In genomic region chr11:110069158-110069737, GRCh38 we compare ENCODE assay signal across 1 cellular context.
TF ChIP-seq lines count a peak whose summit lies in the region.

No MANE protein-coding gene starts in this region.

TF ChIP-seq in K562, 482 proteins besides CTCF, POLR2A, EP300 and RAD21 (continued from another document and continues in another):
- TF ChIP-seq, protein P1, sequence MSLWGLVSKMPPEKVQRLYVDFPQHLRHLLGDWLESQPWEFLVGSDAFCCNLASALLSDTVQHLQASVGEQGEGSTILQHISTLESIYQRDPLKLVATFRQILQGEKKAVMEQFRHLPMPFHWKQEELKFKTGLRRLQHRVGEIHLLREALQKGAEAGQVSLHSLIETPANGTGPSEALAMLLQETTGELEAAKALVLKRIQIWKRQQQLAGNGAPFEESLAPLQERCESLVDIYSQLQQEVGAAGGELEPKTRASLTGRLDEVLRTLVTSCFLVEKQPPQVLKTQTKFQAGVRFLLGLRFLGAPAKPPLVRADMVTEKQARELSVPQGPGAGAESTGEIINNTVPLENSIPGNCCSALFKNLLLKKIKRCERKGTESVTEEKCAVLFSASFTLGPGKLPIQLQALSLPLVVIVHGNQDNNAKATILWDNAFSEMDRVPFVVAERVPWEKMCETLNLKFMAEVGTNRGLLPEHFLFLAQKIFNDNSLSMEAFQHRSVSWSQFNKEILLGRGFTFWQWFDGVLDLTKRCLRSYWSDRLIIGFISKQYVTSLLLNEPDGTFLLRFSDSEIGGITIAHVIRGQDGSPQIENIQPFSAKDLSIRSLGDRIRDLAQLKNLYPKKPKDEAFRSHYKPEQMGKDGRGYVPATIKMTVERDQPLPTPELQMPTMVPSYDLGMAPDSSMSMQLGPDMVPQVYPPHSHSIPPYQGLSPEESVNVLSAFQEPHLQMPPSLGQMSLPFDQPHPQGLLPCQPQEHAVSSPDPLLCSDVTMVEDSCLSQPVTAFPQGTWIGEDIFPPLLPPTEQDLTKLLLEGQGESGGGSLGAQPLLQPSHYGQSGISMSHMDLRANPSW (CRISPR knock-in tag; IDR thresholded peaks at IDR 0.05) = no peak
- TF ChIP-seq LCOR (CRISPR knock-in tag; IDR thresholded peaks at IDR 0.05) (no peak), MTA1 (IDR thresholded peaks at IDR 0.05; ENCODE audit: borderline replicate concordance) (no peak), ZC3H8 (IDR thresholded peaks at IDR 0.05) (no peak), HCFC1 (IDR thresholded peaks at IDR 0.05; ENCODE audit: low read depth, low read length) (no peak), ZNF79 (CRISPR knock-in tag; IDR thresholded peaks at IDR 0.05; ENCODE audit: low read depth) (no peak), ZNF239 (CRISPR knock-in tag; IDR thresholded peaks at IDR 0.05) (no peak), ZMIZ1 (IDR thresholded peaks at IDR 0.05; ENCODE audit: low read depth in 2 of 2, low read length in 2 of 2) (no peak), ZNF76 (CRISPR knock-in tag; IDR thresholded peaks at IDR 0.05; ENCODE audit: borderline replicate concordance) (no peak), SMAD4 (CRISPR knock-in tag; conservative IDR thresholded peaks at IDR 0.05) (peak; percentile 54; the same call in 1 of the 2 replicates), PHB (CRISPR knock-in tag; IDR thresholded peaks at IDR 0.05) (no peak), NBN (IDR thresholded peaks at IDR 0.05; ENCODE audit: low read depth) (no peak), THRA (IDR thresholded peaks at IDR 0.05) (no peak), FUS (optimal IDR thresholded peaks at IDR 0.05; ENCODE audit: low read depth, low read length) (no peak), SNIP1 (IDR thresholded peaks at IDR 0.05; ENCODE audit: low read depth) (no peak)
- TF ChIP-seq, protein P2, sequence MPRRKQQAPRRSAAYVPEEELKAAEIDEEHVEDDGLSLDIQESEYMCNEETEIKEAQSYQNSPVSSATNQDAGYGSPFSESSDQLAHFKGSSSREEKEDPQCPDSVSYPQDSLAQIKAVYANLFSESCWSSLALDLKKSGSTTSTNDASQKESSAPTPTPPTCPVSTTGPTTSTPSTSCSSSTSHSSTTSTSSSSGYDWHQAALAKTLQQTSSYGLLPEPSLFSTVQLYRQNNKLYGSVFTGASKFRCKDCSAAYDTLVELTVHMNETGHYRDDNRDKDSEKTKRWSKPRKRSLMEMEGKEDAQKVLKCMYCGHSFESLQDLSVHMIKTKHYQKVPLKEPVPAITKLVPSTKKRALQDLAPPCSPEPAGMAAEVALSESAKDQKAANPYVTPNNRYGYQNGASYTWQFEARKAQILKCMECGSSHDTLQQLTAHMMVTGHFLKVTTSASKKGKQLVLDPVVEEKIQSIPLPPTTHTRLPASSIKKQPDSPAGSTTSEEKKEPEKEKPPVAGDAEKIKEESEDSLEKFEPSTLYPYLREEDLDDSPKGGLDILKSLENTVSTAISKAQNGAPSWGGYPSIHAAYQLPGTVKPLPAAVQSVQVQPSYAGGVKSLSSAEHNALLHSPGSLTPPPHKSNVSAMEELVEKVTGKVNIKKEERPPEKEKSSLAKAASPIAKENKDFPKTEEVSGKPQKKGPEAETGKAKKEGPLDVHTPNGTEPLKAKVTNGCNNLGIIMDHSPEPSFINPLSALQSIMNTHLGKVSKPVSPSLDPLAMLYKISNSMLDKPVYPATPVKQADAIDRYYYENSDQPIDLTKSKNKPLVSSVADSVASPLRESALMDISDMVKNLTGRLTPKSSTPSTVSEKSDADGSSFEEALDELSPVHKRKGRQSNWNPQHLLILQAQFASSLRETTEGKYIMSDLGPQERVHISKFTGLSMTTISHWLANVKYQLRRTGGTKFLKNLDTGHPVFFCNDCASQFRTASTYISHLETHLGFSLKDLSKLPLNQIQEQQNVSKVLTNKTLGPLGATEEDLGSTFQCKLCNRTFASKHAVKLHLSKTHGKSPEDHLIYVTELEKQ (CRISPR knock-in tag; IDR thresholded peaks at IDR 0.05) = no peak
- TF ChIP-seq, protein P3, sequence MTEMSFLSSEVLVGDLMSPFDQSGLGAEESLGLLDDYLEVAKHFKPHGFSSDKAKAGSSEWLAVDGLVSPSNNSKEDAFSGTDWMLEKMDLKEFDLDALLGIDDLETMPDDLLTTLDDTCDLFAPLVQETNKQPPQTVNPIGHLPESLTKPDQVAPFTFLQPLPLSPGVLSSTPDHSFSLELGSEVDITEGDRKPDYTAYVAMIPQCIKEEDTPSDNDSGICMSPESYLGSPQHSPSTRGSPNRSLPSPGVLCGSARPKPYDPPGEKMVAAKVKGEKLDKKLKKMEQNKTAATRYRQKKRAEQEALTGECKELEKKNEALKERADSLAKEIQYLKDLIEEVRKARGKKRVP (CRISPR knock-in tag; IDR thresholded peaks at IDR 0.05) = peak; percentile 70
- TF ChIP-seq, protein P4, sequence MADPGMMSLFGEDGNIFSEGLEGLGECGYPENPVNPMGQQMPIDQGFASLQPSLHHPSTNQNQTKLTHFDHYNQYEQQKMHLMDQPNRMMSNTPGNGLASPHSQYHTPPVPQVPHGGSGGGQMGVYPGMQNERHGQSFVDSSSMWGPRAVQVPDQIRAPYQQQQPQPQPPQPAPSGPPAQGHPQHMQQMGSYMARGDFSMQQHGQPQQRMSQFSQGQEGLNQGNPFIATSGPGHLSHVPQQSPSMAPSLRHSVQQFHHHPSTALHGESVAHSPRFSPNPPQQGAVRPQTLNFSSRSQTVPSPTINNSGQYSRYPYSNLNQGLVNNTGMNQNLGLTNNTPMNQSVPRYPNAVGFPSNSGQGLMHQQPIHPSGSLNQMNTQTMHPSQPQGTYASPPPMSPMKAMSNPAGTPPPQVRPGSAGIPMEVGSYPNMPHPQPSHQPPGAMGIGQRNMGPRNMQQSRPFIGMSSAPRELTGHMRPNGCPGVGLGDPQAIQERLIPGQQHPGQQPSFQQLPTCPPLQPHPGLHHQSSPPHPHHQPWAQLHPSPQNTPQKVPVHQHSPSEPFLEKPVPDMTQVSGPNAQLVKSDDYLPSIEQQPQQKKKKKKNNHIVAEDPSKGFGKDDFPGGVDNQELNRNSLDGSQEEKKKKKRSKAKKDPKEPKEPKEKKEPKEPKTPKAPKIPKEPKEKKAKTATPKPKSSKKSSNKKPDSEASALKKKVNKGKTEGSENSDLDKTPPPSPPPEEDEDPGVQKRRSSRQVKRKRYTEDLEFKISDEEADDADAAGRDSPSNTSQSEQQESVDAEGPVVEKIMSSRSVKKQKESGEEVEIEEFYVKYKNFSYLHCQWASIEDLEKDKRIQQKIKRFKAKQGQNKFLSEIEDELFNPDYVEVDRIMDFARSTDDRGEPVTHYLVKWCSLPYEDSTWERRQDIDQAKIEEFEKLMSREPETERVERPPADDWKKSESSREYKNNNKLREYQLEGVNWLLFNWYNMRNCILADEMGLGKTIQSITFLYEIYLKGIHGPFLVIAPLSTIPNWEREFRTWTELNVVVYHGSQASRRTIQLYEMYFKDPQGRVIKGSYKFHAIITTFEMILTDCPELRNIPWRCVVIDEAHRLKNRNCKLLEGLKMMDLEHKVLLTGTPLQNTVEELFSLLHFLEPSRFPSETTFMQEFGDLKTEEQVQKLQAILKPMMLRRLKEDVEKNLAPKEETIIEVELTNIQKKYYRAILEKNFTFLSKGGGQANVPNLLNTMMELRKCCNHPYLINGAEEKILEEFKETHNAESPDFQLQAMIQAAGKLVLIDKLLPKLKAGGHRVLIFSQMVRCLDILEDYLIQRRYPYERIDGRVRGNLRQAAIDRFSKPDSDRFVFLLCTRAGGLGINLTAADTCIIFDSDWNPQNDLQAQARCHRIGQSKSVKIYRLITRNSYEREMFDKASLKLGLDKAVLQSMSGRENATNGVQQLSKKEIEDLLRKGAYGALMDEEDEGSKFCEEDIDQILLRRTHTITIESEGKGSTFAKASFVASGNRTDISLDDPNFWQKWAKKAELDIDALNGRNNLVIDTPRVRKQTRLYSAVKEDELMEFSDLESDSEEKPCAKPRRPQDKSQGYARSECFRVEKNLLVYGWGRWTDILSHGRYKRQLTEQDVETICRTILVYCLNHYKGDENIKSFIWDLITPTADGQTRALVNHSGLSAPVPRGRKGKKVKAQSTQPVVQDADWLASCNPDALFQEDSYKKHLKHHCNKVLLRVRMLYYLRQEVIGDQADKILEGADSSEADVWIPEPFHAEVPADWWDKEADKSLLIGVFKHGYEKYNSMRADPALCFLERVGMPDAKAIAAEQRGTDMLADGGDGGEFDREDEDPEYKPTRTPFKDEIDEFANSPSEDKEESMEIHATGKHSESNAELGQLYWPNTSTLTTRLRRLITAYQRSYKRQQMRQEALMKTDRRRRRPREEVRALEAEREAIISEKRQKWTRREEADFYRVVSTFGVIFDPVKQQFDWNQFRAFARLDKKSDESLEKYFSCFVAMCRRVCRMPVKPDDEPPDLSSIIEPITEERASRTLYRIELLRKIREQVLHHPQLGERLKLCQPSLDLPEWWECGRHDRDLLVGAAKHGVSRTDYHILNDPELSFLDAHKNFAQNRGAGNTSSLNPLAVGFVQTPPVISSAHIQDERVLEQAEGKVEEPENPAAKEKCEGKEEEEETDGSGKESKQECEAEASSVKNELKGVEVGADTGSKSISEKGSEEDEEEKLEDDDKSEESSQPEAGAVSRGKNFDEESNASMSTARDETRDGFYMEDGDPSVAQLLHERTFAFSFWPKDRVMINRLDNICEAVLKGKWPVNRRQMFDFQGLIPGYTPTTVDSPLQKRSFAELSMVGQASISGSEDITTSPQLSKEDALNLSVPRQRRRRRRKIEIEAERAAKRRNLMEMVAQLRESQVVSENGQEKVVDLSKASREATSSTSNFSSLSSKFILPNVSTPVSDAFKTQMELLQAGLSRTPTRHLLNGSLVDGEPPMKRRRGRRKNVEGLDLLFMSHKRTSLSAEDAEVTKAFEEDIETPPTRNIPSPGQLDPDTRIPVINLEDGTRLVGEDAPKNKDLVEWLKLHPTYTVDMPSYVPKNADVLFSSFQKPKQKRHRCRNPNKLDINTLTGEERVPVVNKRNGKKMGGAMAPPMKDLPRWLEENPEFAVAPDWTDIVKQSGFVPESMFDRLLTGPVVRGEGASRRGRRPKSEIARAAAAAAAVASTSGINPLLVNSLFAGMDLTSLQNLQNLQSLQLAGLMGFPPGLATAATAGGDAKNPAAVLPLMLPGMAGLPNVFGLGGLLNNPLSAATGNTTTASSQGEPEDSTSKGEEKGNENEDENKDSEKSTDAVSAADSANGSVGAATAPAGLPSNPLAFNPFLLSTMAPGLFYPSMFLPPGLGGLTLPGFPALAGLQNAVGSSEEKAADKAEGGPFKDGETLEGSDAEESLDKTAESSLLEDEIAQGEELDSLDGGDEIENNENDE (IDR thresholded peaks at IDR 0.05; ENCODE audit: low read depth, low read length) = no peak
- TF ChIP-seq, protein P5, sequence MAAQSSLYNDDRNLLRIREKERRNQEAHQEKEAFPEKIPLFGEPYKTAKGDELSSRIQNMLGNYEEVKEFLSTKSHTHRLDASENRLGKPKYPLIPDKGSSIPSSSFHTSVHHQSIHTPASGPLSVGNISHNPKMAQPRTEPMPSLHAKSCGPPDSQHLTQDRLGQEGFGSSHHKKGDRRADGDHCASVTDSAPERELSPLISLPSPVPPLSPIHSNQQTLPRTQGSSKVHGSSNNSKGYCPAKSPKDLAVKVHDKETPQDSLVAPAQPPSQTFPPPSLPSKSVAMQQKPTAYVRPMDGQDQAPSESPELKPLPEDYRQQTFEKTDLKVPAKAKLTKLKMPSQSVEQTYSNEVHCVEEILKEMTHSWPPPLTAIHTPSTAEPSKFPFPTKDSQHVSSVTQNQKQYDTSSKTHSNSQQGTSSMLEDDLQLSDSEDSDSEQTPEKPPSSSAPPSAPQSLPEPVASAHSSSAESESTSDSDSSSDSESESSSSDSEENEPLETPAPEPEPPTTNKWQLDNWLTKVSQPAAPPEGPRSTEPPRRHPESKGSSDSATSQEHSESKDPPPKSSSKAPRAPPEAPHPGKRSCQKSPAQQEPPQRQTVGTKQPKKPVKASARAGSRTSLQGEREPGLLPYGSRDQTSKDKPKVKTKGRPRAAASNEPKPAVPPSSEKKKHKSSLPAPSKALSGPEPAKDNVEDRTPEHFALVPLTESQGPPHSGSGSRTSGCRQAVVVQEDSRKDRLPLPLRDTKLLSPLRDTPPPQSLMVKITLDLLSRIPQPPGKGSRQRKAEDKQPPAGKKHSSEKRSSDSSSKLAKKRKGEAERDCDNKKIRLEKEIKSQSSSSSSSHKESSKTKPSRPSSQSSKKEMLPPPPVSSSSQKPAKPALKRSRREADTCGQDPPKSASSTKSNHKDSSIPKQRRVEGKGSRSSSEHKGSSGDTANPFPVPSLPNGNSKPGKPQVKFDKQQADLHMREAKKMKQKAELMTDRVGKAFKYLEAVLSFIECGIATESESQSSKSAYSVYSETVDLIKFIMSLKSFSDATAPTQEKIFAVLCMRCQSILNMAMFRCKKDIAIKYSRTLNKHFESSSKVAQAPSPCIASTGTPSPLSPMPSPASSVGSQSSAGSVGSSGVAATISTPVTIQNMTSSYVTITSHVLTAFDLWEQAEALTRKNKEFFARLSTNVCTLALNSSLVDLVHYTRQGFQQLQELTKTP (IDR thresholded peaks at IDR 0.05; ENCODE audit: low read depth in 1 of 2, partially characterized antibody in 2 of 2) = no peak
- TF ChIP-seq, protein P6, sequence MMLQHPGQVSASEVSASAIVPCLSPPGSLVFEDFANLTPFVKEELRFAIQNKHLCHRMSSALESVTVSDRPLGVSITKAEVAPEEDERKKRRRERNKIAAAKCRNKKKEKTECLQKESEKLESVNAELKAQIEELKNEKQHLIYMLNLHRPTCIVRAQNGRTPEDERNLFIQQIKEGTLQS (IDR thresholded peaks at IDR 0.05) = no peak
- TF ChIP-seq, protein P6 (CRISPR knock-in tag; conservative IDR thresholded peaks at IDR 0.05) = no peak
